In genomic region chr2:9951522-9952285, GRCh38 we compare ENCODE assay signal across 8 cellular contexts. TPM values are rescaled to one million over a fixed set of nuclear protein-coding genes. Genes with fewer than 3 reads are reported as not detected.
DNase-seq lines count a peak whose midpoint lies in the region; ATAC-seq, FAIRE-seq and TF ChIP-seq lines count a peak whose summit lies in the region.

A gene with protein sequence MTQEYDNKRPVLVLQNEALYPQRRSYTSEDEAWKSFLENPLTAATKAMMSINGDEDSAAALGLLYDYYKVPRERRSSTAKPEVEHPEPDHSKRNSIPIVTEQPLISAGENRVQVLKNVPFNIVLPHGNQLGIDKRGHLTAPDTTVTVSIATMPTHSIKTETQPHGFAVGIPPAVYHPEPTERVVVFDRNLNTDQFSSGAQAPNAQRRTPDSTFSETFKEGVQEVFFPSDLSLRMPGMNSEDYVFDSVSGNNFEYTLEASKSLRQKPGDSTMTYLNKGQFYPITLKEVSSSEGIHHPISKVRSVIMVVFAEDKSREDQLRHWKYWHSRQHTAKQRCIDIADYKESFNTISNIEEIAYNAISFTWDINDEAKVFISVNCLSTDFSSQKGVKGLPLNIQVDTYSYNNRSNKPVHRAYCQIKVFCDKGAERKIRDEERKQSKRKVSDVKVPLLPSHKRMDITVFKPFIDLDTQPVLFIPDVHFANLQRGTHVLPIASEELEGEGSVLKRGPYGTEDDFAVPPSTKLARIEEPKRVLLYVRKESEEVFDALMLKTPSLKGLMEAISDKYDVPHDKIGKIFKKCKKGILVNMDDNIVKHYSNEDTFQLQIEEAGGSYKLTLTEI (plus strand): TSS chr2:9951693. CDS start chr2:9951834, 141 bp downstream.

- DNase-seq in DMS79 treated with DMSO at 0.1 percent for 48 hours (lab: John Stamatoyannopoulos, UW) = peak; percentile 76
- peak; percentile 98 for DNase-seq in H54 (ENCODE audit: insufficient read length, low spot score)
- DNase-seq in LNCaP clone FGC (ENCODE audit: low read depth) = no peak
- peak; percentile 99 for DNase-seq in RWPE1 (ENCODE audit: low spot score)
- DNase-seq in activated T-helper 2 cell treated with anti-CD3 and anti-CD28 coated beads, Interferon-gamma antibody, Interleukin-2, Interleukin-4, amounts not matched to agents 10 μg/mL and 5 μg/mL and 100 μg/mL, durations not matched to agents 14 hours and 24 hours and 36 hours (ENCODE audit: low spot score) = peak; percentile 90
- DNase-seq in fibroblast of pulmonary artery (ENCODE audit: low read depth) = peak; percentile 89
- DNase-seq in natural killer cell = peak; percentile 93
- DNase-seq in stimulated activated naive B cell treated with anti-CD40 and anti-IgM and Interleukin-4, amounts not matched to agents 10 μg/mL and 1 μg/mL and 100 μg/mL, for 72 hours = peak; percentile 85

- intact Hi-C loops in activated T-helper 2 cell treated with anti-CD3 and anti-CD28 coated beads, Interferon-gamma antibody, Interleukin-2, Interleukin-4, amounts not matched to agents 10 μg/mL and 5 μg/mL and 100 μg/mL, durations not matched to agents 14 hours and 24 hours and 36 hours (cut with micrococcal nuclease) = loop anchor here (5.0 kb wide), 1 partner anchor 109 kb away; the partner anchor contains the start of gene TAF1B
- intact Hi-C loops in natural killer cell (cut with micrococcal nuclease) = no loop called here

- peak; percentile 90 to 98 (median 91) for ATAC-seq in natural killer cell
- peak; percentile 97 for ATAC-seq in stimulated activated naive B cell treated with anti-CD40 and anti-IgM and Interleukin-4, amounts not matched to agents 10 μg/mL and 1 μg/mL and 100 μg/mL, for 72 hours (replicated peaks)

- CTCF ChIA-PET in RWPE1 (lab: Yijun Ruan, JAX) = interaction anchor here (0.7 kb wide), 1 partner anchor 20 kb away, joined by 3 read pairs; no protein-coding TSS in a partner anchor

- H3K4me3 ChIP-seq in LNCaP clone FGC (ENCODE audit: low read depth, low read length) (peak within 1 kb of the TSS; percentile 55), fibroblast of pulmonary artery (replicated peaks; ENCODE audit: low read depth, low read length) (peak within 1 kb of the TSS; percentile 51)

- H3K27me3 Mint-ChIP-seq in activated T-helper 2 cell treated with anti-CD3 and anti-CD28 coated beads, Interferon-gamma antibody, Interleukin-2, Interleukin-4, amounts not matched to agents 10 μg/mL and 5 μg/mL and 100 μg/mL, durations not matched to agents 14 hours and 24 hours and 36 hours (ENCODE audit: low read depth) = peaks cover 51% of the 10 kb centered on the region
- H3K27me3 Mint-ChIP-seq in natural killer cell (ENCODE audit: low read depth in 2 of 2) = peaks cover 30 to 34% of the 10 kb centered on the region in 2 donors
- peaks cover 37 to 53% of the 10 kb centered on the region in 2 donors for H3K27me3 Mint-ChIP-seq in stimulated activated naive B cell treated with anti-CD40 and anti-IgM and Interleukin-4, amounts not matched to agents 10 μg/mL and 1 μg/mL and 100 μg/mL, for 72 hours

- no peak for TF ChIP-seq CTCF in LNCaP clone FGC (IDR thresholded peaks at IDR 0.05; ENCODE audit: control insufficient read depth, extremely low read depth, insufficient read depth)
- no peak for TF ChIP-seq CTCF in RWPE1 (conservative IDR thresholded peaks at IDR 0.05; ENCODE audit: low read depth)
- no peak for TF ChIP-seq CTCF in fibroblast of pulmonary artery (IDR thresholded peaks at IDR 0.05; ENCODE audit: low read length, missing control alignments)
- no peak for TF ChIP-seq CTCF in natural killer cell (IDR thresholded peaks at IDR 0.05)

- POLR2A ChIA-PET in RWPE1 (lab: Yijun Ruan, JAX; ENCODE audit: low non-redundant PET) = no interaction called here

- FAIRE-seq in H54 (lab: Jason Lieb, UNC) = no peak

- H3K4me1 Mint-ChIP-seq in activated T-helper 2 cell treated with anti-CD3 and anti-CD28 coated beads, Interferon-gamma antibody, Interleukin-2, Interleukin-4, amounts not matched to agents 10 μg/mL and 5 μg/mL and 100 μg/mL, durations not matched to agents 14 hours and 24 hours and 36 hours (ENCODE audit: low read depth) = peaks cover 11% of the 10 kb centered on the region
- H3K4me1 Mint-ChIP-seq in natural killer cell = peaks cover 12 to 16% of the 10 kb centered on the region in 2 donors
- H3K4me1 Mint-ChIP-seq in stimulated activated naive B cell treated with anti-CD40 and anti-IgM and Interleukin-4, amounts not matched to agents 10 μg/mL and 1 μg/mL and 100 μg/mL, for 72 hours = peaks cover 2 to 17% of the 10 kb centered on the region in 2 donors

- H3K27ac ChIP-seq in RWPE1 = peak within 1 kb of the TSS; percentile 77

- H3K36me3 Mint-ChIP-seq in activated T-helper 2 cell treated with anti-CD3 and anti-CD28 coated beads, Interferon-gamma antibody, Interleukin-2, Interleukin-4, amounts not matched to agents 10 μg/mL and 5 μg/mL and 100 μg/mL, durations not matched to agents 14 hours and 24 hours and 36 hours (ENCODE audit: low read depth) = no peaks in the 10 kb centered on the region
- H3K36me3 Mint-ChIP-seq in natural killer cell = no peaks in the 10 kb centered on the region
- H3K36me3 Mint-ChIP-seq in stimulated activated naive B cell treated with anti-CD40 and anti-IgM and Interleukin-4, amounts not matched to agents 10 μg/mL and 1 μg/mL and 100 μg/mL, for 72 hours = peaks cover 0 to 2% of the 10 kb centered on the region in 2 donors

- peak within 1 kb of the TSS; percentile 40 for H3K27ac Mint-ChIP-seq in activated T-helper 2 cell treated with anti-CD3 and anti-CD28 coated beads, Interferon-gamma antibody, Interleukin-2, Interleukin-4, amounts not matched to agents 10 μg/mL and 5 μg/mL and 100 μg/mL, durations not matched to agents 14 hours and 24 hours and 36 hours
- H3K27ac Mint-ChIP-seq in natural killer cell = peak within 1 kb of the TSS; percentile 82 to 90
- H3K27ac Mint-ChIP-seq in stimulated activated naive B cell treated with anti-CD40 and anti-IgM and Interleukin-4, amounts not matched to agents 10 μg/mL and 1 μg/mL and 100 μg/mL, for 72 hours = peak within 1 kb of the TSS; percentile 83

- peak within 1 kb of the TSS; percentile 85 for H3K4me3 Mint-ChIP-seq in activated T-helper 2 cell treated with anti-CD3 and anti-CD28 coated beads, Interferon-gamma antibody, Interleukin-2, Interleukin-4, amounts not matched to agents 10 μg/mL and 5 μg/mL and 100 μg/mL, durations not matched to agents 14 hours and 24 hours and 36 hours (ENCODE audit: low read depth)
- peak within 1 kb of the TSS; percentile 98 for H3K4me3 Mint-ChIP-seq in natural killer cell
- H3K4me3 Mint-ChIP-seq in stimulated activated naive B cell treated with anti-CD40 and anti-IgM and Interleukin-4, amounts not matched to agents 10 μg/mL and 1 μg/mL and 100 μg/mL, for 72 hours = peak within 1 kb of the TSS; percentile 88 to 90

- no peaks in the 10 kb centered on the region for H3K9me3 Mint-ChIP-seq in activated T-helper 2 cell treated with anti-CD3 and anti-CD28 coated beads, Interferon-gamma antibody, Interleukin-2, Interleukin-4, amounts not matched to agents 10 μg/mL and 5 μg/mL and 100 μg/mL, durations not matched to agents 14 hours and 24 hours and 36 hours
- no peaks in the 10 kb centered on the region for H3K9me3 Mint-ChIP-seq in natural killer cell
- no peaks in the 10 kb centered on the region for H3K9me3 Mint-ChIP-seq in stimulated activated naive B cell treated with anti-CD40 and anti-IgM and Interleukin-4, amounts not matched to agents 10 μg/mL and 1 μg/mL and 100 μg/mL, for 72 hours

- TF ChIP-seq POLR2A in H54 (IDR thresholded peaks at IDR 0.05; ENCODE audit: low read depth, low read length) = no peak

RNA-seq across cellular contexts. Expression of the gene that starts here (rescaled TPM):
- 0.90 and 1.4 TPM in 2 replicates for total RNA-seq in activated T-helper 2 cell treated with anti-CD3 and anti-CD28 coated beads, Interferon-gamma antibody, Interleukin-2, Interleukin-4, amounts not matched to agents 10 μg/mL and 5 μg/mL and 100 μg/mL, durations not matched to agents 14 hours and 24 hours and 36 hours
- total RNA-seq in natural killer cell = 1 to 10 TPM; 1.6 to 3.6 (median 3.2) TPM
